8 cellular contexts compared by ENCODE assay signal in genomic region chr10:78623577-78624215, GRCh38.
A peak's percentile ranks its signal among the peaks of the same experiment; 100 is the strongest.
DNase-seq lines count a peak whose midpoint lies in the region; ATAC-seq and TF ChIP-seq lines count a peak whose summit lies in the region.

No MANE protein-coding gene starts in this region.

- intact Hi-C loops in left ventricle myocardium inferior (cut with micrococcal nuclease) = no loop called here

- H3K4me1 Mint-ChIP-seq in stimulated activated naive CD8-positive, alpha-beta T cell treated with anti-CD3 and anti-CD28 coated beads, Interleukin-15, amount 100 ng/mL, for 72 hours = peaks cover 7% of the 10 kb centered on the region

- H3K9me3 ChIP-seq in RWPE2 (ENCODE audit: severe bottlenecking) (no peaks in the 10 kb centered on the region), left ventricle myocardium inferior (replicated peaks) (no peaks in the 10 kb centered on the region)

- H3K27ac Mint-ChIP-seq in stimulated activated naive CD8-positive, alpha-beta T cell treated with anti-CD3 and anti-CD28 coated beads, Interleukin-15, amount 100 ng/mL, for 72 hours = no peak overlapping the region

- DNase-seq in stimulated activated naive CD8-positive, alpha-beta T cell treated with anti-CD3 and anti-CD28 coated beads, Interleukin-15, Interleukin-2, amounts not matched to agents 100 U/mL and 50 U/mL, for 24 hours = no peak
- no peak for DNase-seq in stimulated activated naive CD8-positive, alpha-beta T cell treated with anti-CD3 and anti-CD28 coated beads, Interleukin-15, amount 100 ng/mL, for 72 hours
- DNase-seq in RWPE2 (ENCODE audit: low spot score) = no peak
- DNase-seq in left ventricle myocardium inferior = no peak
- DNase-seq in hippocampal formation (lab: John Stamatoyannopoulos, UW) = no peak

- H3K27me3 ChIP-seq in RWPE2 (ENCODE audit: insufficient read depth, poor library complexity, severe bottlenecking) = no peaks in the 10 kb centered on the region
- H3K27me3 ChIP-seq in left ventricle myocardium inferior (ENCODE audit: low read depth) = no peaks in the 10 kb centered on the region

- no peak overlapping the region for H3K27ac ChIP-seq in RWPE2 (ENCODE audit: poor library complexity, severe bottlenecking)
- H3K27ac ChIP-seq in left ventricle myocardium inferior (replicated peaks) = peak overlapping the region; percentile 37

- H3K4me1 ChIP-seq in RWPE2 (ENCODE audit: insufficient read depth, poor library complexity, severe bottlenecking) (peaks cover 11% of the 10 kb centered on the region), left ventricle myocardium inferior (peaks cover 13% of the 10 kb centered on the region)

- peak; percentile 73 for ATAC-seq in stimulated activated naive CD8-positive, alpha-beta T cell treated with anti-CD3 and anti-CD28 coated beads, Interleukin-15, Interleukin-2, amounts not matched to agents 100 U/mL and 50 U/mL, for 24 hours
- ATAC-seq in stimulated activated naive CD8-positive, alpha-beta T cell treated with anti-CD3 and anti-CD28 coated beads, Interleukin-15, amount 100 ng/mL, for 72 hours = no peak
- ATAC-seq in RWPE2 (ENCODE audit: low read depth) = peak; percentile 79
- no peak for ATAC-seq in GM18870 (IDR thresholded peaks at IDR 0.05; ENCODE audit: unreplicated experiment)
- ATAC-seq in GM21576 (IDR thresholded peaks at IDR 0.05; ENCODE audit: unreplicated experiment) = no peak
- no peak for ATAC-seq in HG03565 (IDR thresholded peaks at IDR 0.05; ENCODE audit: unreplicated experiment)

- TF ChIP-seq CTCF in RWPE2 (IDR thresholded peaks at IDR 0.05; ENCODE audit: poor library complexity, severe bottlenecking) (no peak), left ventricle myocardium inferior (IDR thresholded peaks at IDR 0.05; ENCODE audit: borderline replicate concordance) (no peak)

- H3K4me3 Mint-ChIP-seq in stimulated activated naive CD8-positive, alpha-beta T cell treated with anti-CD3 and anti-CD28 coated beads, Interleukin-15, amount 100 ng/mL, for 72 hours = no peak overlapping the region

- H3K4me3 ChIP-seq in RWPE2 (ENCODE audit: severe bottlenecking) = no peak overlapping the region
- no peak overlapping the region for H3K4me3 ChIP-seq in left ventricle myocardium inferior

- H3K36me3 ChIP-seq in RWPE2 (ENCODE audit: low read depth) (no peaks in the 10 kb centered on the region), left ventricle myocardium inferior (no peaks in the 10 kb centered on the region)

- peaks cover 11% of the 10 kb centered on the region for H3K27me3 Mint-ChIP-seq in stimulated activated naive CD8-positive, alpha-beta T cell treated with anti-CD3 and anti-CD28 coated beads, Interleukin-15, amount 100 ng/mL, for 72 hours

- no peaks in the 10 kb centered on the region for H3K9me3 Mint-ChIP-seq in stimulated activated naive CD8-positive, alpha-beta T cell treated with anti-CD3 and anti-CD28 coated beads, Interleukin-15, amount 100 ng/mL, for 72 hours

Comparison
In these comparisons a context has a peak if more than half of its experiments do, and no peak if none do; other contexts are left out.
1. ATAC-seq: peak in stimulated activated naive CD8-positive, alpha-beta T cell treated with anti-CD3 and anti-CD28 coated beads, Interleukin-15, Interleukin-2, amounts not matched to agents 100 U/mL and 50 U/mL, for 24 hours (single experiment) and RWPE2 (single experiment); none in stimulated activated naive CD8-positive, alpha-beta T cell treated with anti-CD3 and anti-CD28 coated beads, Interleukin-15, amount 100 ng/mL, for 72 hours (single experiment), GM18870 (single experiment), GM21576 (single experiment) and HG03565 (single experiment).